ENCODE assay signal across 20 cellular contexts in the genomic region with DNA sequence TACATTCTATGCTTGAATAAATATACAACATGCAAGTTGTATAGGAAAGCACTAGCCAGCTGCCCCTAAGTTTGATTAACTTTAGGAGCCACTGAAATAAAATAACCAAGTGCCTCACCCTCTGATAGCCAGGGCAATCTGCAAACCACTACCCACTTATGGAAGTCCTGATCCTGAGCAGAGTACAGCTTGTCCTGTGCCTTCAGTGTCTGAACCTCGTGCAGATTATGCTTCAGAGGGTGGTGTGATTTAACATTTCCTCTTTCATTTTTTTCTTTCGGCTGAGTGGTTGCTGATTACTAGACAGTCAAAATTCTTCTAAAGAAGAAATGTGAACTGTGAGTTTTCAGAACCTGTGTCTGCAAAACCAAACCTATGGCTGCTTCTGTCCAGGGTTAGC.
DNase-seq lines count a peak whose midpoint lies in the region; ATAC-seq and TF ChIP-seq lines count a peak whose summit lies in the region.
"Had no signal": no experiment of that assay in that cellular context is flagged by ENCODE, and none has a peak within 500 bp of the region (broad histone marks: within the 10 kb centered on the region; RNA-seq: fewer than 3 reads in every experiment).

No MANE protein-coding gene starts in this region.

- H3K27ac ChIP-seq in upper lobe of right lung (no peak overlapping the region), caudate nucleus (ENCODE audit: low read depth, low read length) (no peak overlapping the region)
- H3K27ac ChIP-seq: BLaER1, SJSA1 had no signal

- DNase-seq in Right ventricle myocardium inferior (ENCODE audit: missing footprints): no peak
- no peak for DNase-seq in cardiac septum (ENCODE audit: low spot score)
- DNase-seq in Right ventricle myocardium superior: no peak
- no peak for DNase-seq in mucosa of descending colon
- DNase-seq in upper lobe of right lung: no peak
- DNase-seq in caudate nucleus (lab: John Stamatoyannopoulos, UW): no peak
- DNase-seq in NCI-H2107 treated with DMSO at 0.1 percent for 48 hours (lab: John Stamatoyannopoulos, UW; ENCODE audit: unreplicated experiment): no peak
- DNase-seq in activated effector memory CD4-positive, alpha-beta T cell treated with Interleukin-2 at 50 U/mL for 16 hours: no peak
- DNase-seq: activated gamma-delta T cell; dermis blood vessel endothelial cell; DMS 273 treated with DMSO at 0.1 percent for 48 hours; GF-D8; NCI-H1436; NCI-H2171; NCI-H774; PC-3; stimulated activated CD8-positive, alpha-beta memory T cell treated with anti-CD3 and anti-CD28 coated beads, Interleukin-4, amount 100 ng/mL, for 48 hours had no signal

- ATAC-seq in Right ventricle myocardium inferior (peak; percentile 92), Right ventricle myocardium superior (ENCODE audit: poor library complexity) (peak; percentile 95), mucosa of descending colon (peak; percentile 68), upper lobe of right lung (peak; percentile 63)
- ATAC-seq: PC-3 had no signal

- H3K4me3 ChIP-seq in mucosa of descending colon (no peak overlapping the region), upper lobe of right lung (no peak overlapping the region)
- H3K4me3 ChIP-seq: BLaER1, prostate gland, SJSA1 had no signal

- H3K4me1 ChIP-seq in mucosa of descending colon (ENCODE audit: low read depth) (peaks cover 3% of the 10 kb centered on the region), upper lobe of right lung (no peaks in the 10 kb centered on the region)
- H3K4me1 ChIP-seq: prostate gland, SJSA1 had no signal

- no peak for TF ChIP-seq CTCF in mucosa of descending colon (IDR thresholded peaks at IDR 0.05)
- no peak for TF ChIP-seq CTCF in upper lobe of right lung (IDR thresholded peaks at IDR 0.05)

- H3K9me3 ChIP-seq in mucosa of descending colon: no peaks in the 10 kb centered on the region
- no peaks in the 10 kb centered on the region for H3K9me3 ChIP-seq in upper lobe of right lung
- H3K9me3 ChIP-seq: BLaER1, prostate gland, SJSA1 had no signal

- H3K36me3 ChIP-seq in mucosa of descending colon (ENCODE audit: low read depth): no peaks in the 10 kb centered on the region
- H3K36me3 ChIP-seq in upper lobe of right lung: no peaks in the 10 kb centered on the region
- H3K36me3 ChIP-seq: BLaER1, prostate gland, SJSA1 had no signal

- no peaks in the 10 kb centered on the region for H3K27me3 ChIP-seq in upper lobe of right lung
- H3K27me3 ChIP-seq: BLaER1, SJSA1 had no signal

- intact Hi-C loops in Right ventricle myocardium inferior (cut with DNase I): no loop called here
- intact Hi-C loops in cardiac septum (cut with DNase I): no loop called here
- intact Hi-C loops in Right ventricle myocardium superior (cut with DNase I): no loop called here
- intact Hi-C loops in mucosa of descending colon (cut with DNase I, micrococcal nuclease): no loop called here
- intact Hi-C loops in upper lobe of right lung (cut with DNase I): no loop called here
